Comparison of ENCODE assay signal across 1 cellular context in genomic region chr6:26284537-26285142, GRCh38.
TF ChIP-seq lines count a peak whose summit lies in the region.

No MANE protein-coding gene starts in this region.

TF ChIP-seq in HepG2, 621 proteins besides CTCF, POLR2A, EP300 and RAD21 (continued from another document and continues in another):
- TF ChIP-seq FOSL1 (CRISPR knock-in tag; IDR thresholded peaks at IDR 0.05; ENCODE audit: borderline replicate concordance) (no peak), ERF (CRISPR knock-in tag; IDR thresholded peaks at IDR 0.05) (no peak), ZBTB26 (CRISPR knock-in tag; IDR thresholded peaks at IDR 0.05; ENCODE audit: borderline replicate concordance) (no peak), ATF4 (CRISPR knock-in tag; IDR thresholded peaks at IDR 0.05) (peak in 1 of 2 experiments; percentile 20; a peak in 1 of 4 replicates), ZNF670 (CRISPR knock-in tag; IDR thresholded peaks at IDR 0.05; ENCODE audit: borderline replicate concordance) (0 out of 2 replicates have a peak, but pooled peaks have one; percentile 11), GZF1 (CRISPR knock-in tag; IDR thresholded peaks at IDR 0.05) (0 out of 2 replicates have a peak, but pooled peaks have one; percentile 40), RBM39 (IDR thresholded peaks at IDR 0.05; ENCODE audit: low read depth, low read length, poor library complexity, severe bottlenecking) (no peak), ZNF18 (CRISPR knock-in tag; IDR thresholded peaks at IDR 0.05; ENCODE audit: insufficient replicate concordance) (no peak), ZBTB38 (CRISPR knock-in tag; IDR thresholded peaks at IDR 0.05) (peak; percentile 78; the same call in 1 of the 2 replicates), MIXL1 (CRISPR knock-in tag; IDR thresholded peaks at IDR 0.05) (no peak), ZHX2 (IDR thresholded peaks at IDR 0.05; ENCODE audit: low read depth) (no peak), ZHX2 (CRISPR knock-in tag; IDR thresholded peaks at IDR 0.05; ENCODE audit: borderline replicate concordance) (no peak), ZNF546 (CRISPR knock-in tag; conservative IDR thresholded peaks at IDR 0.05) (no peak), KDM5B (CRISPR knock-in tag; IDR thresholded peaks at IDR 0.05; ENCODE audit: borderline replicate concordance) (no peak), XRCC5 (optimal IDR thresholded peaks at IDR 0.05; ENCODE audit: low read length) (no peak), CEBPG (CRISPR knock-in tag; IDR thresholded peaks at IDR 0.05) (no peak), MIER2 (CRISPR knock-in tag; IDR thresholded peaks at IDR 0.05) (no peak), ZC3H13 (CRISPR knock-in tag; IDR thresholded peaks at IDR 0.05) (0 out of 2 replicates have a peak, but pooled peaks have one; percentile 69), ZFP37 (CRISPR knock-in tag; IDR thresholded peaks at IDR 0.05; ENCODE audit: borderline replicate concordance) (no peak), JDP2 (CRISPR knock-in tag; IDR thresholded peaks at IDR 0.05; ENCODE audit: borderline replicate concordance) (no peak), REL (CRISPR knock-in tag; conservative IDR thresholded peaks at IDR 0.05) (no peak), THRA (CRISPR knock-in tag; IDR thresholded peaks at IDR 0.05; ENCODE audit: borderline replicate concordance) (peak; percentile 3; the same call in 1 of the 2 replicates), ZNF263 (CRISPR knock-in tag; IDR thresholded peaks at IDR 0.05) (no peak), ARID4A (CRISPR knock-in tag; IDR thresholded peaks at IDR 0.05; ENCODE audit: borderline replicate concordance) (no peak), ZKSCAN1 (IDR thresholded peaks at IDR 0.05; ENCODE audit: low read length) (no peak), TERF1 (CRISPR knock-in tag; IDR thresholded peaks at IDR 0.05) (no peak), CERS6 (CRISPR knock-in tag; IDR thresholded peaks at IDR 0.05) (no peak), ZNF777 (CRISPR knock-in tag; IDR thresholded peaks at IDR 0.05) (no peak), CHCHD3 (CRISPR knock-in tag; IDR thresholded peaks at IDR 0.05) (no peak), POLR2AphosphoS5 (IDR thresholded peaks at IDR 0.05; ENCODE audit: low read depth, low read length) (no peak), ZNF572 (CRISPR knock-in tag; IDR thresholded peaks at IDR 0.05) (no peak), SMAD9 (CRISPR knock-in tag; IDR thresholded peaks at IDR 0.05) (no peak), ZFP36L2 (CRISPR knock-in tag; IDR thresholded peaks at IDR 0.05) (no peak), NR2F2 (IDR thresholded peaks at IDR 0.05; ENCODE audit: borderline replicate concordance, low read depth) (no peak), GPBP1L1 (CRISPR knock-in tag; IDR thresholded peaks at IDR 0.05) (no peak), ZBTB4 (CRISPR knock-in tag; IDR thresholded peaks at IDR 0.05; ENCODE audit: borderline replicate concordance) (0 out of 2 replicates have a peak, but pooled peaks have one; percentile 27), ZNF652 (CRISPR knock-in tag; IDR thresholded peaks at IDR 0.05; ENCODE audit: borderline replicate concordance, low read depth) (no peak)
